2 cellular contexts compared by ENCODE assay signal in the genomic region with DNA sequence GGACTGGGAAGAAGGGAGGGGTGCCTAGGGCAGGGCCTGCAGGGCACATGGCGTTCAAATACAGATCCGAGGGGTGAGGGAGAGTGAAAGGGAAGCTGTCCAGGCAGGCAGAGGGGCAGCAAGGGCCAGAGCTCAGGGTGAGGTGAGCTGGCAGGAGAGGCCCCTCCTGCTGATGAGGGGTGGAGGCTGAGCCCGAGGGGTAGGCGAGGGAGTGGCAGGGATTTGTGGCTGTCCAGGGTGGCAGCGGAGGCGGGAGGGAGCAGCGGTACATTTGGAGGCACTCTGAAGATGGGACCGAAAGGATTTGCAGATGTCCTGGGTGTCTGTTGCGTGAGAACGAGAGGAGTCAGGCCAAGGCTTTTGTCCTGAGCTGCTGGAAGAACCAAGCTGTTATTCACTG.
TF ChIP-seq lines count a peak whose summit lies in the region.

No MANE protein-coding gene starts in this region.

TF ChIP-seq in HEK293, 187 proteins besides CTCF, POLR2A, EP300 and RAD21 (continued from another document):
- TF ChIP-seq, protein P1, sequence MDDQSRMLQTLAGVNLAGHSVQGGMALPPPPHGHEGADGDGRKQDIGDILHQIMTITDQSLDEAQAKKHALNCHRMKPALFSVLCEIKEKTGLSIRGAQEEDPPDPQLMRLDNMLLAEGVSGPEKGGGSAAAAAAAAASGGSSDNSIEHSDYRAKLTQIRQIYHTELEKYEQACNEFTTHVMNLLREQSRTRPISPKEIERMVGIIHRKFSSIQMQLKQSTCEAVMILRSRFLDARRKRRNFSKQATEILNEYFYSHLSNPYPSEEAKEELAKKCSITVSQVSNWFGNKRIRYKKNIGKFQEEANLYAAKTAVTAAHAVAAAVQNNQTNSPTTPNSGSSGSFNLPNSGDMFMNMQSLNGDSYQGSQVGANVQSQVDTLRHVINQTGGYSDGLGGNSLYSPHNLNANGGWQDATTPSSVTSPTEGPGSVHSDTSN (CRISPR knock-in tag; IDR thresholded peaks at IDR 0.05), result no peak
- TF ChIP-seq ZSCAN16 (tag by site-specific recombination; IDR thresholded peaks at IDR 0.05) (no peak), ZIC2 (tag by site-specific recombination; IDR thresholded peaks at IDR 0.05) (peak; percentile 66; the same call in 1 of the 2 replicates), ZNF292 (tag by site-specific recombination; IDR thresholded peaks at IDR 0.05; ENCODE audit: borderline replicate concordance, low read depth) (no peak), WT1 (tag by site-specific recombination; IDR thresholded peaks at IDR 0.05) (no peak), ZNF600 (tag by site-specific recombination; IDR thresholded peaks at IDR 0.05) (no peak), ZNF555 (tag by site-specific recombination; conservative IDR thresholded peaks at IDR 0.05) (no peak), ZNF701 (tag by site-specific recombination; IDR thresholded peaks at IDR 0.05) (no peak)
- TF ChIP-seq, protein P2, sequence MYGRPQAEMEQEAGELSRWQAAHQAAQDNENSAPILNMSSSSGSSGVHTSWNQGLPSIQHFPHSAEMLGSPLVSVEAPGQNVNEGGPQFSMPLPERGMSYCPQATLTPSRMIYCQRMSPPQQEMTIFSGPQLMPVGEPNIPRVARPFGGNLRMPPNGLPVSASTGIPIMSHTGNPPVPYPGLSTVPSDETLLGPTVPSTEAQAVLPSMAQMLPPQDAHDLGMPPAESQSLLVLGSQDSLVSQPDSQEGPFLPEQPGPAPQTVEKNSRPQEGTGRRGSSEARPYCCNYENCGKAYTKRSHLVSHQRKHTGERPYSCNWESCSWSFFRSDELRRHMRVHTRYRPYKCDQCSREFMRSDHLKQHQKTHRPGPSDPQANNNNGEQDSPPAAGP (tag by site-specific recombination; IDR thresholded peaks at IDR 0.05), result 0 out of 2 replicates have a peak, but pooled peaks have one; percentile 41

TF ChIP-seq in WTC11, 78 proteins besides CTCF, POLR2A, EP300 and RAD21 (continued from another document):
- TF ChIP-seq RELA (CRISPR knock-in tag; IDR thresholded peaks at IDR 0.05; ENCODE audit: borderline replicate concordance) (no peak), CREM (CRISPR knock-in tag; IDR thresholded peaks at IDR 0.05) (no peak), FOXK1 (CRISPR knock-in tag; IDR thresholded peaks at IDR 0.05) (no peak)
- TF ChIP-seq, protein P3, sequence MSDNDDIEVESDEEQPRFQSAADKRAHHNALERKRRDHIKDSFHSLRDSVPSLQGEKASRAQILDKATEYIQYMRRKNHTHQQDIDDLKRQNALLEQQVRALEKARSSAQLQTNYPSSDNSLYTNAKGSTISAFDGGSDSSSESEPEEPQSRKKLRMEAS (CRISPR knock-in tag; IDR thresholded peaks at IDR 0.05), result no peak
- TF ChIP-seq, protein P4, sequence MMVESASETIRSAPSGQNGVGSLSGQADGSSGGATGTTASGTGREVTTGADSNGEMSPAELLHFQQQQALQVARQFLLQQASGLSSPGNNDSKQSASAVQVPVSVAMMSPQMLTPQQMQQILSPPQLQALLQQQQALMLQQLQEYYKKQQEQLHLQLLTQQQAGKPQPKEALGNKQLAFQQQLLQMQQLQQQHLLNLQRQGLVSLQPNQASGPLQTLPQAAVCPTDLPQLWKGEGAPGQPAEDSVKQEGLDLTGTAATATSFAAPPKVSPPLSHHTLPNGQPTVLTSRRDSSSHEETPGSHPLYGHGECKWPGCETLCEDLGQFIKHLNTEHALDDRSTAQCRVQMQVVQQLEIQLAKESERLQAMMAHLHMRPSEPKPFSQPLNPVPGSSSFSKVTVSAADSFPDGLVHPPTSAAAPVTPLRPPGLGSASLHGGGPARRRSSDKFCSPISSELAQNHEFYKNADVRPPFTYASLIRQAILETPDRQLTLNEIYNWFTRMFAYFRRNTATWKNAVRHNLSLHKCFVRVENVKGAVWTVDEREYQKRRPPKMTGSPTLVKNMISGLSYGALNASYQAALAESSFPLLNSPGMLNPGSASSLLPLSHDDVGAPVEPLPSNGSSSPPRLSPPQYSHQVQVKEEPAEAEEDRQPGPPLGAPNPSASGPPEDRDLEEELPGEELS (CRISPR knock-in tag; IDR thresholded peaks at IDR 0.05), result no peak
